ENCODE assay signal across 27 cellular contexts in genomic region chr5:63217422-63217821, GRCh38.
"Had no signal": no experiment of that assay in that cellular context is flagged by ENCODE, and none has a peak within 500 bp of the region (broad histone marks: within the 10 kb centered on the region; RNA-seq: fewer than 3 reads in every experiment).

No MANE protein-coding gene starts in this region.

- H3K27me3 ChIP-seq: stomach, suprapubic skin, testis, thyroid gland, tibial artery, tibial nerve, transverse colon, upper lobe of left lung, upper lobe of right lung, uterus, vagina had no signal

- H3K4me3 ChIP-seq: stomach, suprapubic skin, testis, thoracic aorta, thyroid gland, tibial artery, tibial nerve, transverse colon, upper lobe of left lung, upper lobe of right lung, uterus, vagina had no signal

- H3K9me3 ChIP-seq: stomach, suprapubic skin, testis, thoracic aorta, thyroid gland, tibial artery, tibial nerve, transverse colon, upper lobe of left lung, upper lobe of right lung, uterus, vagina had no signal

- FAIRE-seq: urothelium cell line had no signal

- H3K4me1 ChIP-seq: stomach, suprapubic skin, testis, thyroid gland, tibial artery, tibial nerve, transverse colon, upper lobe of left lung, upper lobe of right lung, uterus, vagina had no signal

- DNase-seq: stimulated activated CD4-positive, alpha-beta T cell treated with anti-CD3 and anti-CD28 coated beads, Interleukin-2, amount 100 ng/mL, for 48 hours; stimulated activated CD4-positive, alpha-beta T cell treated with anti-CD3 and anti-CD28 coated beads, Interleukin-4, amount 100 ng/mL, for 1 hour; stimulated activated CD4-positive, alpha-beta T cell treated with anti-CD3 and anti-CD28 coated beads, Interleukin-4, amount 100 ng/mL, for 24 hours; stimulated activated CD4-positive, alpha-beta T cell treated with anti-CD3 and anti-CD28 coated beads, Interleukin-4, amount 100 ng/mL, for 4 hours; stimulated activated CD8-positive, alpha-beta memory T cell treated with anti-CD3 and anti-CD28 coated beads, Interleukin-4, amount 100 ng/mL, for 48 hours; stimulated activated naive B cell treated with anti-CD40 and anti-IgM and Interleukin-4, amounts not matched to agents 10 μg/mL and 1 μg/mL and 100 μg/mL, for 72 hours; stimulated activated naive CD4-positive, alpha-beta T cell; stimulated activated naive CD4-positive, alpha-beta T cell treated with Interleukin-2 at 50 U/mL for 16 hours; stimulated activated naive CD8-positive, alpha-beta T cell treated with anti-CD3 and anti-CD28 coated beads, Interleukin-15, amount 100 ng/mL, for 72 hours; stimulated activated naive CD8-positive, alpha-beta T cell treated with anti-CD3 and anti-CD28 coated beads, Interleukin-15, Interleukin-2, amounts not matched to agents 100 U/mL and 50 U/mL, for 24 hours; stomach; substantia nigra; testis; thyroid gland; tibial artery; transverse colon; trophoblast cell; upper lobe of left lung; upper lobe of right lung; uterus had no signal

- H3K36me3 ChIP-seq: stomach, suprapubic skin, thoracic aorta, thyroid gland, tibial artery, tibial nerve, transverse colon, upper lobe of left lung, upper lobe of right lung, uterus, vagina had no signal

- ATAC-seq: stimulated activated effector memory CD8-positive, alpha-beta T cell treated with anti-CD3 and anti-CD28 coated beads, Interleukin-12 subunit alpha, Interleukin-12 subunit beta, amount 100 ng/mL, for 72 hours; stimulated activated memory B cell treated with anti-CD40 and anti-IgM and Interleukin-4, amounts not matched to agents 10 μg/mL and 1 μg/mL and 100 μg/mL, for 72 hours; stimulated activated naive B cell treated with anti-CD40 and anti-IgM and Interleukin-4, amounts not matched to agents 10 μg/mL and 1 μg/mL and 100 μg/mL, for 72 hours; stimulated activated naive CD8-positive, alpha-beta T cell treated with anti-CD3 and anti-CD28 coated beads, Interleukin-15, amount 100 ng/mL, for 72 hours; stimulated activated naive CD8-positive, alpha-beta T cell treated with anti-CD3 and anti-CD28 coated beads, Interleukin-15, Interleukin-2, amounts not matched to agents 100 U/mL and 50 U/mL, for 24 hours; upper lobe of right lung had no signal

- H3K27ac ChIP-seq: stomach, suprapubic skin, testis, thoracic aorta, thyroid gland, tibial artery, tibial nerve, transverse colon, upper lobe of left lung, upper lobe of right lung, uterus, vagina had no signal
